In genomic region chr9:130030821-130031481, GRCh38 we compare ENCODE assay signal across 11 cellular contexts. TPM values are rescaled to one million over a fixed set of nuclear protein-coding genes. Genes with fewer than 3 reads are reported as not detected.
A peak's percentile ranks its signal among the peaks of the same experiment; 100 is the strongest.
DNase-seq lines count a peak whose midpoint lies in the region; ATAC-seq, FAIRE-seq and TF ChIP-seq lines count a peak whose summit lies in the region.
"Had no signal": no experiment of that assay in that cellular context is flagged by ENCODE, and none has a peak within 500 bp of the region (broad histone marks: within the 10 kb centered on the region; RNA-seq: fewer than 3 reads in every experiment).

No MANE protein-coding gene starts in this region.

- peaks cover 38% of the 10 kb centered on the region for H4K20me1 ChIP-seq in Karpas-422 (ENCODE audit: insufficient read depth, low read depth, low read length)

- no peak for DNase-seq in GM12892 (ENCODE audit: insufficient read length)
- no peak for DNase-seq in Karpas-422
- no peak for DNase-seq in body of pancreas
- DNase-seq in psoas muscle = no peak
- no peak for DNase-seq in COLO829 (ENCODE audit: low spot score)
- no peak for DNase-seq in middle frontal gyrus (ENCODE audit: extremely low spot score, low spot score)
- no peak for DNase-seq in EL
- DNase-seq: left cardiac atrium, right lobe of liver had no signal

- intact Hi-C loops in body of pancreas (cut with DNase I) (no loop called here), psoas muscle (cut with DNase I) (no loop called here)

- TF ChIP-seq CTCF in body of pancreas (IDR thresholded peaks at IDR 0.05) (no peak), psoas muscle (IDR thresholded peaks at IDR 0.05) (no peak)

- H3K4me2 ChIP-seq in Karpas-422 (ENCODE audit: low read depth, low read length, poor library complexity, severe bottlenecking) = no peak overlapping the region

- FAIRE-seq in GM12892 (lab: Jason Lieb, UNC) = no peak

- 94% methylated on average over 3 of the region's 3 CpGs; no CpG with 5 or more reads in 1 of the 2 donors for WGBS in body of pancreas, 2 donors
- 60 to 92% (median 86%) methylated on average over 3 of the region's 3 CpGs for WGBS in psoas muscle, 3 donors

- TF ChIP-seq POLR2A in GM12892 (IDR thresholded peaks at IDR 0.05; ENCODE audit: low read depth, low read length) (peak; percentile 81), body of pancreas (IDR thresholded peaks at IDR 0.05) (no peak)

- peaks cover 99% of the 10 kb centered on the region for H3K79me2 ChIP-seq in Karpas-422 (ENCODE audit: low read length)

- H2AFZ ChIP-seq in Karpas-422 (ENCODE audit: low read length) = no peak overlapping the region

- H3K27me3 ChIP-seq in Karpas-422 (ENCODE audit: low read length) (no peaks in the 10 kb centered on the region), body of pancreas (no peaks in the 10 kb centered on the region), psoas muscle (ENCODE audit: insufficient read depth in 3 of 3, low read length in 2 of 3) (no peaks in the 10 kb centered on the region)
- H3K27me3 ChIP-seq: breast epithelium, right lobe of liver had no signal

- H3K36me3 ChIP-seq in Karpas-422 (ENCODE audit: insufficient read depth, low read length) (peaks cover 7% of the 10 kb centered on the region; the same call in 1 of the 2 replicates), body of pancreas (replicated peaks in 1 of 2; ENCODE audit: insufficient read depth in 1 of 2, low read depth in 2 of 2) (no peaks in the 10 kb centered on the region), psoas muscle (ENCODE audit: insufficient read depth in 1 of 2, low read depth in 1 of 2) (no peaks in the 10 kb centered on the region)
- H3K36me3 ChIP-seq: breast epithelium, right lobe of liver had no signal

- H3K4me3 ChIP-seq in Karpas-422 (ENCODE audit: low read length) (no peak overlapping the region), body of pancreas (no peak overlapping the region), psoas muscle (no peak overlapping the region)
- H3K4me3 ChIP-seq: breast epithelium, right lobe of liver had no signal

- no peak overlapping the region for H3K9ac ChIP-seq in Karpas-422 (ENCODE audit: low read length)

- H3K4me1 ChIP-seq in Karpas-422 (ENCODE audit: low read length) (peaks cover 88% of the 10 kb centered on the region), body of pancreas (peaks cover 11% of the 10 kb centered on the region), psoas muscle (peaks cover 52% of the 10 kb centered on the region)

- H3K27ac ChIP-seq in Karpas-422 (ENCODE audit: low read length) (peak overlapping the region; percentile 28; the same call in 1 of the 2 replicates), body of pancreas (no peak overlapping the region), psoas muscle (peak overlapping the region; percentile 47)
- H3K27ac ChIP-seq: breast epithelium had no signal

- H3K9me3 ChIP-seq in Karpas-422 (ENCODE audit: low read length) (no peaks in the 10 kb centered on the region), body of pancreas (no peaks in the 10 kb centered on the region), psoas muscle (no peaks in the 10 kb centered on the region)
- H3K9me3 ChIP-seq: breast epithelium, right lobe of liver had no signal

- peak; percentile 18 for ATAC-seq in body of pancreas
- no peak for ATAC-seq in psoas muscle
- ATAC-seq in HG03571 (IDR thresholded peaks at IDR 0.05; ENCODE audit: unreplicated experiment) = no peak
- ATAC-seq: left cardiac atrium had no signal

- H3K9me2 ChIP-seq in Karpas-422 (replicated peaks; ENCODE audit: insufficient read depth, low read length) = no peaks in the 10 kb centered on the region

RNA-seq across cellular contexts. Expression of gene FNBP1, which starts 12.0 kb away (rescaled TPM):
- 346 TPM for polyA plus RNA-seq in GM12892 (2012; ENCODE audit: missing spikeins)
- 205 and 280 TPM in 2 replicates for total RNA-seq in Karpas-422 (2014; rRNA removed; shearing (Covaris generic); ENCODE audit: low replicate concordance)
- total RNA-seq in body of pancreas = 10 to 100 TPM; 17.1 to 17.9 TPM
- 10 to 100 TPM; 23.7 to 30.1 (median 27.5) TPM for total RNA-seq in psoas muscle
- 10 to 100 TPM in 2 of 3 donors, 1 to 10 TPM in 1; 4.6 to 30.5 (median 10.1) TPM for polyA plus RNA-seq in psoas muscle

RNA-seq across cellular contexts. Expression of gene GPR107, which starts 22.8 kb away (rescaled TPM):
- 9.3 TPM for polyA plus RNA-seq in GM12892 (2012; ENCODE audit: missing spikeins)
- total RNA-seq in Karpas-422 (2014; rRNA removed; shearing (Covaris generic); ENCODE audit: low replicate concordance) = 9.6 and 11.6 TPM in 2 replicates
- total RNA-seq in body of pancreas = 10 to 100 TPM in 1 of 2 donors, 1 to 10 TPM in 1; 9.6 to 11.4 TPM
- 10 to 100 TPM; 18.2 to 25.9 (median 22.8) TPM for total RNA-seq in psoas muscle
- 10 to 100 TPM in 2 of 3 donors, 1 to 10 TPM in 1; 8.9 to 28.1 (median 14.9) TPM for polyA plus RNA-seq in psoas muscle

Comparison
In these comparisons a context has a peak if more than half of its experiments do, and no peak if none do; other contexts are left out.
1. H3K27ac ChIP-seq: peak in Karpas-422 (single experiment) and psoas muscle (single experiment); none in body of pancreas (0 of 4).